7 cellular contexts compared by ENCODE assay signal in genomic region chr19:34216745-34217219, GRCh38. TPM values are rescaled to one million over a fixed set of nuclear protein-coding genes. Genes with fewer than 3 reads are reported as not detected.
A peak's percentile ranks its signal among the peaks of the same experiment; 100 is the strongest.
DNase-seq lines count a peak whose midpoint lies in the region; ATAC-seq and TF ChIP-seq lines count a peak whose summit lies in the region.
"Not testable (repeated sequence)": the region's sequence is repeated elsewhere in the genome, so short reads cannot be mapped to it uniquely, and the experiment has no call there.

No MANE protein-coding gene starts in this region.

- H3K79me2 ChIP-seq in GM23338 (replicated peaks; ENCODE audit: insufficient read depth) = peaks cover 11% of the 10 kb centered on the region; the same call in 1 of the 2 replicates

- not testable (repeated sequence) for H3K4me3 ChIP-seq in BLaER1 treated with 17β-estradiol and CSF1 and Interleukin-3, amounts not matched to agents 10 nM and 100 nM; GM23338

- not testable (repeated sequence) for H3K27me3 ChIP-seq in BLaER1 treated with 17β-estradiol and CSF1 and Interleukin-3, amounts not matched to agents 10 nM and 100 nM; GM23338 (ENCODE audit: insufficient read depth)

- H3K27ac Mint-ChIP-seq in GM23338 = not testable (repeated sequence)
- peak overlapping the region; percentile 60; the same call in 1 of the 2 replicates for H3K27ac Mint-ChIP-seq in WTC11
- H3K27ac Mint-ChIP-seq in chondrocyte (ENCODE audit: unreplicated experiment) = peak overlapping the region; percentile 77
- peak overlapping the region; percentile 53 for H3K27ac Mint-ChIP-seq in memory B cell
- H3K27ac Mint-ChIP-seq in nephron progenitor cell = peak overlapping the region; percentile 66

- TF ChIP-seq CTCF in GM23338 (conservative IDR thresholded peaks at IDR 0.05; ENCODE audit: low read depth in 2 of 2); RWPE1 (conservative IDR thresholded peaks at IDR 0.05; ENCODE audit: low read depth); WTC11 (IDR thresholded peaks at IDR 0.05); chondrocyte (IDR thresholded peaks at IDR 0.05); nephron progenitor cell (IDR thresholded peaks at IDR 0.05): not testable (repeated sequence)

- H3K9me2 ChIP-seq in GM23338 (ENCODE audit: insufficient read depth) = not testable (repeated sequence)

- not testable (repeated sequence) for H3K9me3 Mint-ChIP-seq in GM23338; WTC11; chondrocyte (ENCODE audit: low read depth); memory B cell; nephron progenitor cell

- H3K4me3 Mint-ChIP-seq in GM23338; WTC11; chondrocyte (ENCODE audit: unreplicated experiment); memory B cell; nephron progenitor cell: not testable (repeated sequence)

- not testable (repeated sequence) for H3K4me1 Mint-ChIP-seq in GM23338, WTC11, nephron progenitor cell
- H3K4me1 Mint-ChIP-seq in chondrocyte (ENCODE audit: low read depth) (peaks cover 29% of the 10 kb centered on the region), memory B cell (peaks cover 12% of the 10 kb centered on the region)

- not testable (repeated sequence) for H3K27ac ChIP-seq in BLaER1 treated with 17β-estradiol and CSF1 and Interleukin-3, amounts not matched to agents 10 nM and 100 nM
- H3K27ac ChIP-seq in GM23338 (ENCODE audit: low read depth) (0 out of 2 replicates have a peak overlapping the region, but pooled peaks have one; percentile 61), RWPE1 (peak overlapping the region; percentile 20; the same call in 1 of the 2 replicates)

- not testable (repeated sequence) for H2AFZ ChIP-seq in GM23338

- peaks cover 21 to 33% (median 27%) of the 10 kb centered on the region in 10 experiments for H3K4me1 ChIP-seq in BLaER1 treated with 17β-estradiol and CSF1 and Interleukin-3, amounts not matched to agents 10 nM and 100 nM
- not testable (repeated sequence) for H3K4me1 ChIP-seq in GM23338 (ENCODE audit: insufficient read depth)

- H3K9ac ChIP-seq in BLaER1 treated with 17β-estradiol and CSF1 and Interleukin-3, amounts not matched to agents 10 nM and 100 nM = peak overlapping the region in 2 of 11 experiments; percentile 12 to 25; a peak in 1 of 22 replicates

- POLR2A ChIA-PET in RWPE1 (lab: Yijun Ruan, JAX; ENCODE audit: low non-redundant PET); WTC11 (lab: Charles Lee): not testable (repeated sequence)

- CTCF ChIA-PET in RWPE1 (lab: Yijun Ruan, JAX) = interaction anchor here (0.7 kb wide), 1 partner anchor 233 kb away, joined by 5 read pairs; no protein-coding TSS in a partner anchor
- CTCF ChIA-PET in WTC11 (lab: Charles Lee) = interaction anchor here (1.0 kb wide), 2 partner anchors 438 to 439 kb away, joined by 3 to 5 read pairs; no protein-coding TSS in a partner anchor

- DNase-seq in GM23338 (ENCODE audit: low spot score); RWPE1 (ENCODE audit: low spot score); WTC11 (ENCODE audit: low spot score); chondrocyte (ENCODE audit: low spot score); memory B cell (ENCODE audit: low spot score in 2 of 2); nephron progenitor cell: not testable (repeated sequence)

- peaks cover 80 to 91% (median 83%) of the 10 kb centered on the region in 11 experiments for H3K36me3 ChIP-seq in BLaER1 treated with 17β-estradiol and CSF1 and Interleukin-3, amounts not matched to agents 10 nM and 100 nM
- H3K36me3 ChIP-seq in GM23338 (ENCODE audit: insufficient read depth) = peaks cover 49% of the 10 kb centered on the region

- H3K36me3 Mint-ChIP-seq in GM23338 (ENCODE audit: low read depth) = peaks cover 67% of the 10 kb centered on the region
- H3K36me3 Mint-ChIP-seq in WTC11 = peaks cover 45% of the 10 kb centered on the region
- H3K36me3 Mint-ChIP-seq in chondrocyte (ENCODE audit: low read depth) = peaks cover 23% of the 10 kb centered on the region
- H3K36me3 Mint-ChIP-seq in memory B cell = peaks cover 21% of the 10 kb centered on the region
- H3K36me3 Mint-ChIP-seq in nephron progenitor cell (ENCODE audit: low read depth) = peaks cover 82% of the 10 kb centered on the region

- not testable (repeated sequence) for H3K9me3 ChIP-seq in BLaER1 treated with 17β-estradiol and CSF1 and Interleukin-3, amounts not matched to agents 10 nM and 100 nM (replicated peaks in 1 of 11)

- not testable (repeated sequence) for ATAC-seq in GM23338; WTC11; memory B cell (ENCODE audit: low read depth)

- peaks cover 12% of the 10 kb centered on the region for H3F3A ChIP-seq in GM23338 (replicated peaks; ENCODE audit: low read depth)

- not testable (repeated sequence) for H3K27me3 Mint-ChIP-seq in GM23338 (ENCODE audit: insufficient read depth, low read depth, poor library complexity); WTC11 (ENCODE audit: low read depth); chondrocyte (ENCODE audit: low read depth); memory B cell; nephron progenitor cell (ENCODE audit: low read depth, poor library complexity)

- peaks cover 85 to 100% (median 97%) of the 10 kb centered on the region in 11 experiments for H4K20me1 ChIP-seq in BLaER1 treated with 17β-estradiol and CSF1 and Interleukin-3, amounts not matched to agents 10 nM and 100 nM
- H4K20me1 ChIP-seq in GM23338 (replicated peaks; ENCODE audit: insufficient read depth) = peaks cover 15% of the 10 kb centered on the region

- peak overlapping the region; percentile 6 to 61 (median 26); a peak in 14 of 22 replicates for H3K4me2 ChIP-seq in BLaER1 treated with 17β-estradiol and CSF1 and Interleukin-3, amounts not matched to agents 10 nM and 100 nM
- not testable (repeated sequence) for H3K4me2 ChIP-seq in GM23338

RNA-seq across cellular contexts. Expression of gene GARRE1, which starts 37.6 kb away (rescaled TPM):
- 16.0 and 19.4 TPM in 2 replicates for total RNA-seq in GM23338 (2014; rRNA removed; shearing (Covaris generic))
- polyA plus RNA-seq in GM23338 (2016; fragmentation: Nextera tagmentation; extraction: Ambion mirVana) = 20.0 and 23.5 TPM in 2 replicates
- total RNA-seq in WTC11 (2021) = 16.7 to 20.8 TPM (median 19.8 TPM) in 3 replicates
- total RNA-seq in chondrocyte = 23.3 to 35.4 TPM (median 24.4 TPM) in 3 replicates

RNA-seq across cellular contexts. Expression of gene LSM14A, which starts 44.5 kb away (rescaled TPM):
- total RNA-seq in GM23338 (2014; rRNA removed; shearing (Covaris generic)) = 148 and 166 TPM in 2 replicates
- 98.8 and 109 TPM in 2 replicates for polyA plus RNA-seq in GM23338 (2016; fragmentation: Nextera tagmentation; extraction: Ambion mirVana)
- total RNA-seq in WTC11 (2021) (161 to 178 TPM (median 173 TPM) in 3 replicates), chondrocyte (79.1 to 89.4 TPM (median 83.7 TPM) in 3 replicates)
